In genomic region chr7:1533569-1534329, GRCh38 we compare ENCODE assay signal across 8 cellular contexts. TPM values are rescaled to one million over a fixed set of nuclear protein-coding genes. Genes with fewer than 3 reads are reported as not detected.
DNase-seq lines count a peak whose midpoint lies in the region; ATAC-seq and TF ChIP-seq lines count a peak whose summit lies in the region.

No MANE protein-coding gene starts in this region.

- CTCF ChIA-PET in CD8-positive, alpha-beta memory T cell (lab: Charles Lee), result interaction anchor here (1.3 kb wide), 1 partner anchor 11 kb away, joined by 3 read pairs; no protein-coding TSS in a partner anchor

- POLR2A ChIA-PET in CD8-positive, alpha-beta memory T cell (lab: Charles Lee), result interaction anchor here (0.5 kb wide), 1 partner anchor 38 kb away, joined by 4 read pairs; no protein-coding TSS in a partner anchor

- intact Hi-C loops in activated T-helper 1 cell treated with anti-CD3 and anti-CD28 coated beads, Interleukin-12 subunit alpha, Interleukin-12 subunit beta, Interleukin-2, Interleukin-4 antibody, amounts not matched to agents 30 ng/mL and 10 ng/mL and 1 ng/mL, durations not matched to agents 14 hours and 24 hours and 36 hours (cut with micrococcal nuclease), result loop anchor here (2.0 to 5.0 kb wide), 2 partner anchors 21 to 989 kb away; no protein-coding TSS in a partner anchor
- intact Hi-C loops in Right ventricle myocardium superior (cut with DNase I), result no loop called here

- peaks cover 35% of the 10 kb centered on the region for H3K4me1 ChIP-seq in CD8-positive, alpha-beta memory T cell (ENCODE audit: insufficient read depth, low read length)
- H3K4me1 ChIP-seq in skeletal muscle satellite cell (ENCODE audit: control insufficient read depth, insufficient read depth, low read length), result peaks cover 60% of the 10 kb centered on the region

- peak overlapping the region; percentile 83 for H3K9ac ChIP-seq in skeletal muscle satellite cell (ENCODE audit: low read depth, low read length)

- H3K4me3 Mint-ChIP-seq in CD8-positive, alpha-beta memory T cell, result peak overlapping the region; percentile 25 to 93 (median 85)
- peak overlapping the region; percentile 89 for H3K4me3 Mint-ChIP-seq in activated T-helper 1 cell treated with anti-CD3 and anti-CD28 coated beads, Interleukin-12 subunit alpha, Interleukin-12 subunit beta, Interleukin-2, Interleukin-4 antibody, amounts not matched to agents 30 ng/mL and 10 ng/mL and 1 ng/mL, durations not matched to agents 14 hours and 24 hours and 36 hours

- DNase-seq in CD8-positive, alpha-beta memory T cell, result no peak
- peak in 1 of 2 experiments; percentile 66 for DNase-seq in HL-60 (ENCODE audit: low read depth in 1 of 2, low spot score in 1 of 2)
- DNase-seq in activated T-helper 1 cell treated with anti-CD3 and anti-CD28 coated beads, Interleukin-12 subunit alpha, Interleukin-12 subunit beta, Interleukin-2, Interleukin-4 antibody, amounts not matched to agents 30 ng/mL and 10 ng/mL and 1 ng/mL, durations not matched to agents 14 hours and 24 hours and 36 hours (ENCODE audit: low spot score), result no peak
- DNase-seq in Right ventricle myocardium superior, result peak; percentile 68
- no peak for DNase-seq in HuH-7 (ENCODE audit: low spot score)

- no peak overlapping the region for H3K4me3 ChIP-seq in CD8-positive, alpha-beta memory T cell (ENCODE audit: low read length)
- peak overlapping the region; percentile 68; the same call in 1 of the 2 replicates for H3K4me3 ChIP-seq in HL-60 (replicated peaks; ENCODE audit: insufficient read depth, low read length)
- H3K4me3 ChIP-seq in skeletal muscle satellite cell (ENCODE audit: low read length), result peak overlapping the region; percentile 68

- no peak for TF ChIP-seq CTCF in HL-60 (IDR thresholded peaks at IDR 0.05; ENCODE audit: insufficient read depth, low read length)

- H3K36me3 ChIP-seq in CD8-positive, alpha-beta memory T cell (ENCODE audit: insufficient read depth, low read length), result no peaks in the 10 kb centered on the region
- peaks cover 3% of the 10 kb centered on the region for H3K36me3 ChIP-seq in skeletal muscle satellite cell (ENCODE audit: insufficient read depth, low read length)

- no peak overlapping the region for H3K27ac ChIP-seq in CD8-positive, alpha-beta memory T cell (ENCODE audit: low read depth, low read length)
- peak overlapping the region; percentile 91 for H3K27ac ChIP-seq in HL-60 (replicated peaks)

- H3K9me3 Mint-ChIP-seq in CD8-positive, alpha-beta memory T cell, result no peaks in the 10 kb centered on the region
- H3K9me3 Mint-ChIP-seq in activated T-helper 1 cell treated with anti-CD3 and anti-CD28 coated beads, Interleukin-12 subunit alpha, Interleukin-12 subunit beta, Interleukin-2, Interleukin-4 antibody, amounts not matched to agents 30 ng/mL and 10 ng/mL and 1 ng/mL, durations not matched to agents 14 hours and 24 hours and 36 hours, result no peaks in the 10 kb centered on the region

- no peaks in the 10 kb centered on the region for H3K27me3 ChIP-seq in CD8-positive, alpha-beta memory T cell (ENCODE audit: insufficient read depth, low read length, poor library complexity, severe bottlenecking)
- no peaks in the 10 kb centered on the region for H3K27me3 ChIP-seq in HL-60 (ENCODE audit: insufficient read depth, poor library complexity, severe bottlenecking)
- no peaks in the 10 kb centered on the region for H3K27me3 ChIP-seq in skeletal muscle satellite cell (ENCODE audit: control insufficient read depth, insufficient read depth, low read length)

- ATAC-seq in Right ventricle myocardium superior (ENCODE audit: poor library complexity), result no peak
- no peak for ATAC-seq in HG03571 (IDR thresholded peaks at IDR 0.05; ENCODE audit: unreplicated experiment)
- no peak for ATAC-seq in GM21367 (IDR thresholded peaks at IDR 0.05; ENCODE audit: unreplicated experiment)

- H3K4me1 Mint-ChIP-seq in CD8-positive, alpha-beta memory T cell, result peaks cover 26 to 44% (median 27%) of the 10 kb centered on the region in 3 donors
- peaks cover 18% of the 10 kb centered on the region for H3K4me1 Mint-ChIP-seq in activated T-helper 1 cell treated with anti-CD3 and anti-CD28 coated beads, Interleukin-12 subunit alpha, Interleukin-12 subunit beta, Interleukin-2, Interleukin-4 antibody, amounts not matched to agents 30 ng/mL and 10 ng/mL and 1 ng/mL, durations not matched to agents 14 hours and 24 hours and 36 hours (ENCODE audit: low read depth)

- no peaks in the 10 kb centered on the region for H3K27me3 Mint-ChIP-seq in CD8-positive, alpha-beta memory T cell
- H3K27me3 Mint-ChIP-seq in activated T-helper 1 cell treated with anti-CD3 and anti-CD28 coated beads, Interleukin-12 subunit alpha, Interleukin-12 subunit beta, Interleukin-2, Interleukin-4 antibody, amounts not matched to agents 30 ng/mL and 10 ng/mL and 1 ng/mL, durations not matched to agents 14 hours and 24 hours and 36 hours (ENCODE audit: insufficient read depth), result no peaks in the 10 kb centered on the region

- peak overlapping the region; percentile 4 to 99 (median 94) for H3K27ac Mint-ChIP-seq in CD8-positive, alpha-beta memory T cell
- peak overlapping the region; percentile 68 for H3K27ac Mint-ChIP-seq in activated T-helper 1 cell treated with anti-CD3 and anti-CD28 coated beads, Interleukin-12 subunit alpha, Interleukin-12 subunit beta, Interleukin-2, Interleukin-4 antibody, amounts not matched to agents 30 ng/mL and 10 ng/mL and 1 ng/mL, durations not matched to agents 14 hours and 24 hours and 36 hours

- H3K4me2 ChIP-seq in skeletal muscle satellite cell (ENCODE audit: low read length), result peak overlapping the region; percentile 86

- peaks cover 0 to 22% (median 0%) of the 10 kb centered on the region in 3 donors for H3K36me3 Mint-ChIP-seq in CD8-positive, alpha-beta memory T cell
- peaks cover 4% of the 10 kb centered on the region for H3K36me3 Mint-ChIP-seq in activated T-helper 1 cell treated with anti-CD3 and anti-CD28 coated beads, Interleukin-12 subunit alpha, Interleukin-12 subunit beta, Interleukin-2, Interleukin-4 antibody, amounts not matched to agents 30 ng/mL and 10 ng/mL and 1 ng/mL, durations not matched to agents 14 hours and 24 hours and 36 hours (ENCODE audit: low read depth)

- no peaks in the 10 kb centered on the region for H3K9me3 ChIP-seq in CD8-positive, alpha-beta memory T cell (ENCODE audit: low read length)
- no peaks in the 10 kb centered on the region for H3K9me3 ChIP-seq in skeletal muscle satellite cell (replicated peaks; ENCODE audit: low read length)

RNA-seq across cellular contexts. Expression of gene MAFK, which starts 3.2 kb away (rescaled TPM):
- total RNA-seq in CD8-positive, alpha-beta memory T cell, result 10 to 100 TPM; 36.6 to 41.1 TPM
- 0.85 TPM for polyA plus RNA-seq in CD8-positive, alpha-beta memory T cell
- total RNA-seq in activated T-helper 1 cell treated with anti-CD3 and anti-CD28 coated beads, Interleukin-12 subunit alpha, Interleukin-12 subunit beta, Interleukin-2, Interleukin-4 antibody, amounts not matched to agents 30 ng/mL and 10 ng/mL and 1 ng/mL, durations not matched to agents 14 hours and 24 hours and 36 hours, result 48.1 and 51.7 TPM in 2 replicates
- total RNA-seq in Right ventricle myocardium superior, result 59.4 TPM
- 8.6 and 11.4 TPM in 2 replicates for total RNA-seq in skeletal muscle satellite cell (2012; rRNA removed)

RNA-seq across cellular contexts. Expression of gene TMEM184A, which starts 22.3 kb away (rescaled TPM):
- total RNA-seq in CD8-positive, alpha-beta memory T cell, result not detected
- not detected for polyA plus RNA-seq in CD8-positive, alpha-beta memory T cell
- total RNA-seq in activated T-helper 1 cell treated with anti-CD3 and anti-CD28 coated beads, Interleukin-12 subunit alpha, Interleukin-12 subunit beta, Interleukin-2, Interleukin-4 antibody, amounts not matched to agents 30 ng/mL and 10 ng/mL and 1 ng/mL, durations not matched to agents 14 hours and 24 hours and 36 hours, result 0.03 TPM in 1 of 2 replicates, not detected in the other
- 0.30 TPM for total RNA-seq in Right ventricle myocardium superior
- under 0.01 TPM in 1 of 2 replicates, not detected in the other for total RNA-seq in skeletal muscle satellite cell (2012; rRNA removed)

RNA-seq across cellular contexts. Expression of gene INTS1, which starts 29.6 kb away (rescaled TPM):
- total RNA-seq in CD8-positive, alpha-beta memory T cell, result 100 to 1,000 TPM in 1 of 2 experiments, 10 to 100 TPM in 1; 96.6 to 111 TPM
- 26.1 TPM for polyA plus RNA-seq in CD8-positive, alpha-beta memory T cell
- total RNA-seq in activated T-helper 1 cell treated with anti-CD3 and anti-CD28 coated beads, Interleukin-12 subunit alpha, Interleukin-12 subunit beta, Interleukin-2, Interleukin-4 antibody, amounts not matched to agents 30 ng/mL and 10 ng/mL and 1 ng/mL, durations not matched to agents 14 hours and 24 hours and 36 hours, result 94.3 and 97.9 TPM in 2 replicates
- total RNA-seq in Right ventricle myocardium superior, result 29.2 TPM
- total RNA-seq in skeletal muscle satellite cell (2012; rRNA removed), result 63.6 and 65.3 TPM in 2 replicates

RNA-seq across cellular contexts. Expression of gene PSMG3, which starts 36.1 kb away (rescaled TPM):
- total RNA-seq in CD8-positive, alpha-beta memory T cell, result 10 to 100 TPM; 71.0 to 80.7 TPM
- 51.3 TPM for polyA plus RNA-seq in CD8-positive, alpha-beta memory T cell
- total RNA-seq in activated T-helper 1 cell treated with anti-CD3 and anti-CD28 coated beads, Interleukin-12 subunit alpha, Interleukin-12 subunit beta, Interleukin-2, Interleukin-4 antibody, amounts not matched to agents 30 ng/mL and 10 ng/mL and 1 ng/mL, durations not matched to agents 14 hours and 24 hours and 36 hours, result 55.7 and 56.0 TPM in 2 replicates
- total RNA-seq in Right ventricle myocardium superior, result 12.1 TPM
- total RNA-seq in skeletal muscle satellite cell (2012; rRNA removed), result 47.0 and 47.7 TPM in 2 replicates
